Comparison of ENCODE assay signal across 9 cellular contexts in the genomic region with DNA sequence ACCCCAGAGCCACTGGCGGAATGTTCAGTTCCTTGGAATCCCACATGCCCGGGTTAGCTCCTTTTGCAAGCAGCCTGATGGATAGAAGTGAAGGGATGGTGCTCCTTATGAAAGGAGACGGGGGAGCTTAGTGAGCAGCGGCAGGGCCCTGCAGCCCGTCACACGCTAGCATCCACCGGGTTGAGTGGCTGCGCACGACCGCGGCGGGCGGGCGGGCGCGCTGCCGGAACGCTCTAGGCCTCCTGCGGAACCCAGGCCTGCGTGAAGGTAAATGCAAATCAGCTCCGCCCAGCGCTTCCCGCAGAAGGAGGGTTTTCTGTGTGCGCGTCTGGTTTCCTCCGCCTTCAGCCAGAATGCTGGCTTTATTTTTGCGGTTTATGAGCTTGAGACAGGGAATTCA. TPM values are rescaled to one million over a fixed set of nuclear protein-coding genes. Genes with fewer than 3 reads are reported as not detected.
DNase-seq lines count a peak whose midpoint lies in the region; ATAC-seq, FAIRE-seq and TF ChIP-seq lines count a peak whose summit lies in the region.
"Had no signal": no experiment of that assay in that cellular context is flagged by ENCODE, and none has a peak within 500 bp of the region (broad histone marks: within the 10 kb centered on the region; RNA-seq: fewer than 3 reads in every experiment).

No MANE protein-coding gene starts in this region.

- H3K4me1 ChIP-seq in K562 (replicated peaks in 1 of 2; ENCODE audit: control insufficient read depth in 2 of 2, insufficient read depth in 2 of 2, low read length in 2 of 2) (peaks cover 0 to 4% of the 10 kb centered on the region in 2 experiments; a peak in 1 of 5 replicates), mucosa of descending colon (ENCODE audit: low read depth) (no peaks in the 10 kb centered on the region), aorta (ENCODE audit: control insufficient read depth in 1 of 2, insufficient read depth in 2 of 2, low read length in 2 of 2) (no peaks in the 10 kb centered on the region), HepG2 (ENCODE audit: insufficient read depth, low read length) (no peaks in the 10 kb centered on the region)

- no peaks in the 10 kb centered on the region for H3K9me1 ChIP-seq in K562 (ENCODE audit: control insufficient read depth, insufficient read depth, low read length)

- 0 out of 2 replicates have a peak overlapping the region, but pooled peaks have one; percentile 19 for H2AFZ ChIP-seq in K562 (ENCODE audit: low read depth, low read length)
- no peak overlapping the region for H2AFZ ChIP-seq in HepG2 (ENCODE audit: low read length)

- peak; percentile 68 for DNase-seq in G401 (ENCODE audit: low spot score)
- peak; percentile 58 for DNase-seq in NCI-H526 treated with DMSO at 0.1 percent for 48 hours (lab: John Stamatoyannopoulos, UW)
- peak in 1 of 4 experiments; percentile 15 for DNase-seq in K562 (ENCODE audit: extremely low read depth in 1 of 4, low spot score in 3 of 4)
- peak; percentile 51 to 59 (median 56) for DNase-seq in mucosa of descending colon
- no peak for DNase-seq in aorta
- DNase-seq in NOMO-1 treated with DMSO at 0.1 percent for 48 hours (lab: John Stamatoyannopoulos, UW; ENCODE audit: unreplicated experiment): no peak
- no peak for DNase-seq in WERI-Rb-1
- DNase-seq in HepG2 (ENCODE audit: low spot score): no peak

- intact Hi-C loops in K562 (cut with micrococcal nuclease) (no loop called here), mucosa of descending colon (cut with DNase I, micrococcal nuclease) (loop anchor here in 1 of 2 donors (10.0 kb wide), 1 partner anchor 156 kb away; no protein-coding TSS in a partner anchor), aorta (cut with DNase I) (no loop called here), HepG2 (cut with micrococcal nuclease; ENCODE audit: unreplicated experiment) (no loop called here)

- TF ChIP-seq EP300 in K562 (IDR thresholded peaks at IDR 0.05; ENCODE audit: low read length): no peak
- no peak for TF ChIP-seq EP300 in HepG2 (IDR thresholded peaks at IDR 0.05; ENCODE audit: low read depth in 2 of 2, low read length in 2 of 2)
- TF ChIP-seq EP300 in HepG2 (CRISPR knock-in tag; IDR thresholded peaks at IDR 0.05; ENCODE audit: borderline replicate concordance): no peak

- no peak overlapping the region for H3K9ac ChIP-seq in K562 (ENCODE audit: insufficient read depth in 1 of 2, low read depth in 2 of 2, low read length in 2 of 2)
- H3K9ac ChIP-seq in HepG2 (ENCODE audit: insufficient read depth, low read depth, low read length): no peak overlapping the region

- TF ChIP-seq RAD21 in K562 (CRISPR knock-in tag; conservative IDR thresholded peaks at IDR 0.05 in 1 of 2, IDR thresholded peaks at IDR 0.05 in 1 of 2) (no peak), HepG2 (CRISPR knock-in tag; IDR thresholded peaks at IDR 0.05) (no peak)

- H3K9me3 ChIP-seq in K562 (replicated peaks; ENCODE audit: control insufficient read depth, insufficient read depth, low read depth, low read length): no peaks in the 10 kb centered on the region
- no peaks in the 10 kb centered on the region for H3K9me3 ChIP-seq in mucosa of descending colon
- no peaks in the 10 kb centered on the region for H3K9me3 ChIP-seq in aorta (ENCODE audit: control insufficient read depth, low read length)
- no peaks in the 10 kb centered on the region for H3K9me3 ChIP-seq in WERI-Rb-1 (ENCODE audit: severe bottlenecking)
- no peaks in the 10 kb centered on the region for H3K9me3 ChIP-seq in HepG2 (ENCODE audit: low read length)

- ATAC-seq in K562: peak; percentile 78
- ATAC-seq in mucosa of descending colon: peak; percentile 94
- ATAC-seq in aorta (ENCODE audit: low FRiP score): no peak
- ATAC-seq in HepG2: no peak

- H3K4me2 ChIP-seq in K562 (ENCODE audit: insufficient read depth, low read length): peak overlapping the region; percentile 28; the same call in 1 of the 2 replicates
- no peak overlapping the region for H3K4me2 ChIP-seq in HepG2 (ENCODE audit: low read depth, low read length)

- 3% methylated on average over 16 of the region's 27 CpGs for WGBS in K562 (ENCODE audit: insufficient coverage, low coverage, missing lambda C conversion rate)
- 12% methylated on average over 27 of the region's 27 CpGs for WGBS in aorta, 2 donors
- 77% methylated on average over 18 of the region's 27 CpGs for WGBS in HepG2 (ENCODE audit: low lambda C conversion rate)

- H4K20me1 ChIP-seq in K562 (replicated peaks; ENCODE audit: control insufficient read depth, insufficient read depth, low read length) (no peaks in the 10 kb centered on the region), HepG2 (ENCODE audit: insufficient read depth, low read length) (no peaks in the 10 kb centered on the region)

- no TSS peak for BruUV-seq in K562 (replicated peaks; lab: Mats Ljungman, UMichigan)
- BruUV-seq in HepG2 (replicated peaks; lab: Mats Ljungman, UMichigan): no TSS peak

- H3K27me3 ChIP-seq in K562 (ENCODE audit: control insufficient read depth in 2 of 2, insufficient read depth in 2 of 2, low read length in 2 of 2) (peaks cover 22 to 33% of the 10 kb centered on the region in 2 experiments; a peak in 4 of 5 replicates), aorta (ENCODE audit: control insufficient read depth in 1 of 2, insufficient read depth in 2 of 2, low read length in 1 of 2) (peaks cover 0 to 2% of the 10 kb centered on the region in 2 donors), WERI-Rb-1 (ENCODE audit: insufficient read depth, low read depth, severe bottlenecking) (peaks cover 9% of the 10 kb centered on the region), HepG2 (ENCODE audit: control insufficient read depth in 1 of 2, insufficient read depth in 2 of 2, low read length in 2 of 2) (peaks cover 1 to 36% of the 10 kb centered on the region in 2 experiments; a peak in 3 of 5 replicates)

- H3K4me3 ChIP-seq in K562: no peak overlapping the region
- no peak overlapping the region for H3K4me3 ChIP-seq in mucosa of descending colon
- H3K4me3 ChIP-seq in aorta (ENCODE audit: low read length in 2 of 2): no peak overlapping the region
- no peak overlapping the region for H3K4me3 ChIP-seq in WERI-Rb-1 (ENCODE audit: low read depth, low read length)
- no peak overlapping the region for H3K4me3 ChIP-seq in HepG2 (replicated peaks in 1 of 3; ENCODE audit: insufficient read depth in 1 of 3, low read depth in 2 of 3, low read length in 3 of 3)

- no peak overlapping the region for H3K27ac ChIP-seq in K562 (ENCODE audit: extremely low read depth, low read depth, low read length)
- H3K27ac ChIP-seq in aorta (ENCODE audit: low read depth in 1 of 2, low read length in 2 of 2): no peak overlapping the region
- H3K27ac ChIP-seq in WERI-Rb-1: no peak overlapping the region
- no peak overlapping the region for H3K27ac ChIP-seq in HepG2 (ENCODE audit: extremely low read length, insufficient read depth, low read length)

- H3K36me3 ChIP-seq in K562 (ENCODE audit: control insufficient read depth, insufficient read depth, low read length) (no peaks in the 10 kb centered on the region), mucosa of descending colon (ENCODE audit: low read depth) (no peaks in the 10 kb centered on the region), aorta (ENCODE audit: control insufficient read depth in 1 of 2, insufficient read depth in 2 of 2, low read length in 1 of 2) (no peaks in the 10 kb centered on the region), WERI-Rb-1 (no peaks in the 10 kb centered on the region), HepG2 (replicated peaks in 1 of 2; ENCODE audit: control insufficient read depth in 1 of 2, insufficient read depth in 2 of 2, low read length in 2 of 2) (no peaks in the 10 kb centered on the region)

- TF ChIP-seq POLR2A in K562 (conservative IDR thresholded peaks at IDR 0.05) (no peak), HepG2 (IDR thresholded peaks at IDR 0.05; ENCODE audit: insufficient read depth in 1 of 2, low read depth in 2 of 2, low read length in 2 of 2) (no peak)

- CTCF ChIA-PET in K562 (lab: Yijun Ruan, JAX; ENCODE audit: low intra/inter-chr PET ratio): no interaction called here
- CTCF ChIA-PET in HepG2 (lab: Yijun Ruan, JAX; ENCODE audit: low intra/inter-chr PET ratio, low total read pairs): no interaction called here

- in situ Hi-C loops in G401 (cut with HindIII; ENCODE audit: low sequenced_read_pairs): no loop called here
- in situ Hi-C loops in K562 (cut with MboI): loop anchor here (25.0 kb wide), 1 partner anchor 598 kb away; no protein-coding TSS in a partner anchor
- in situ Hi-C loops in HepG2 (cut with HindIII; ENCODE audit: extremely low pct_ligation_motif_present, low pct_unique_long_range_greater_than_20kb): no loop called here

- TF ChIP-seq CTCF in K562 (IDR thresholded peaks at IDR 0.05 in 2 of 3, conservative IDR thresholded peaks at IDR 0.05 in 1 of 3; ENCODE audit: insufficient read depth in 2 of 3, low read depth in 1 of 3, low read length in 3 of 3): no peak
- no peak for TF ChIP-seq CTCF in mucosa of descending colon (IDR thresholded peaks at IDR 0.05)
- no peak for TF ChIP-seq CTCF in WERI-Rb-1 (IDR thresholded peaks at IDR 0.05; ENCODE audit: low read depth, low read length)
- TF ChIP-seq CTCF in HepG2 (CRISPR knock-in tag; IDR thresholded peaks at IDR 0.05): no peak

- POLR2A ChIA-PET in K562 (lab: Yijun Ruan, JAX) (interaction anchor here (0.7 kb wide), 1 partner anchor 10 kb away, joined by 3 read pairs; no protein-coding TSS in a partner anchor), HepG2 (lab: Yijun Ruan, JAX) (no interaction called here)

- FAIRE-seq in K562 (lab: Jason Lieb, UNC) (no peak), HepG2 (lab: Jason Lieb, UNC) (no peak)
- FAIRE-seq: GM18507 had no signal

- H3K79me2 ChIP-seq in K562 (ENCODE audit: control insufficient read depth, insufficient read depth, low read length) (no peaks in the 10 kb centered on the region), HepG2 (ENCODE audit: insufficient read depth, low read length) (no peaks in the 10 kb centered on the region)

RNA-seq across cellular contexts. Expression of a gene that starts 19.8 kb away (rescaled TPM):
- total RNA-seq in G401 (2014; rRNA removed; shearing (Covaris generic)): not detected in 2 replicates
- not detected in 2 replicates for total RNA-seq in K562 (2011; cell fraction: chromatin; rRNA removed; ENCODE audit: low replicate concordance)
- not detected in 2 replicates for total RNA-seq in K562 (2011; cell fraction: nucleolus; rRNA removed)
- total RNA-seq in K562 (2011; cell fraction: nucleoplasm; rRNA removed): not detected in 2 replicates
- total RNA-seq in K562 (2014; rRNA removed) (not detected in 2 replicates), K562 (2014; rRNA removed; fragmentation: Illumina TruSeq; extraction: Trizol) (not detected in 2 replicates), K562 (2015; rRNA removed; fragmentation: Illumina TruSeq; extraction: Trizol) (not detected in 2 replicates), K562 (2021) (not detected in 2 replicates), mucosa of descending colon (not detected), aorta (not detected), HepG2 (2016; rRNA removed; fragmentation: Illumina TruSeq; extraction: Trizol) (not detected in 2 replicates)
- polyA plus RNA-seq in K562 (2011; rRNA removed) (not detected in 2 replicates), K562 (2014; fragmentation: Illumina TruSeq; extraction: Trizol) (not detected in 2 replicates), K562 (2014; fragmentation: Nextera tagmentation; extraction: Ambion mirVana) (not detected), K562 (2014; rRNA removed) (not detected in 2 replicates), aorta (not detected), HepG2 (2011; rRNA removed) (not detected in 2 replicates)
- polyA plus RNA-seq in K562 (2011; cell fraction: cytosol; rRNA removed): not detected in 2 replicates
- polyA plus RNA-seq in K562 (2011; cell fraction: nucleus; rRNA removed): not detected in 2 replicates
- not detected in 2 replicates for polyA plus RNA-seq in K562 (2012)
- polyA minus RNA-seq in K562 (2011; rRNA and poly(A)+ RNA removed): not detected in 2 replicates
- polyA minus RNA-seq in K562 (2011; cell fraction: cytosol; rRNA and poly(A)+ RNA removed): not detected in 2 replicates
- polyA minus RNA-seq in K562 (2011; cell fraction: nucleus; rRNA and poly(A)+ RNA removed): not detected in 2 replicates
- total RNA-seq in HepG2 (2016; cell fraction: cytosol; rRNA removed; fragmentation: Illumina TruSeq; extraction: Trizol; ENCODE audit: low read depth): not detected in 2 replicates
- not detected in 2 replicates for total RNA-seq in HepG2 (2016; cell fraction: insoluble cytoplasmic fraction; rRNA removed; fragmentation: Illumina TruSeq; extraction: Trizol)
- total RNA-seq in HepG2 (2016; cell fraction: membrane; rRNA removed; fragmentation: Illumina TruSeq; extraction: Trizol): not detected in 2 replicates
- not detected in 2 replicates for total RNA-seq in HepG2 (2016; cell fraction: nucleus; rRNA removed; fragmentation: Illumina TruSeq; extraction: Trizol)
- not detected in 2 replicates for polyA plus RNA-seq in HepG2 (2011; cell fraction: cytosol; rRNA removed)
- polyA plus RNA-seq in HepG2 (2011; cell fraction: nucleus; rRNA removed): not detected in 2 replicates
- not detected in 2 replicates for polyA plus RNA-seq in HepG2 (2012)
- polyA plus RNA-seq in HepG2 (2016; cell fraction: cytosol; fragmentation: Illumina TruSeq; extraction: Trizol; ENCODE audit: low read depth): not detected in 2 replicates
- not detected in 2 replicates for polyA plus RNA-seq in HepG2 (2016; cell fraction: insoluble cytoplasmic fraction; fragmentation: Illumina TruSeq; extraction: Trizol; ENCODE audit: low read depth)
- polyA plus RNA-seq in HepG2 (2016; cell fraction: membrane; fragmentation: Illumina TruSeq; extraction: Trizol; ENCODE audit: low read depth): not detected in 2 replicates
- not detected in 2 replicates for polyA plus RNA-seq in HepG2 (2016; cell fraction: nucleus; fragmentation: Illumina TruSeq; extraction: Trizol; ENCODE audit: insufficient read depth, low read depth)
- not detected in 2 replicates for polyA minus RNA-seq in HepG2 (2011; rRNA and poly(A)+ RNA removed; ENCODE audit: low replicate concordance)
- polyA minus RNA-seq in HepG2 (2011; cell fraction: cytosol; rRNA and poly(A)+ RNA removed): not detected in 2 replicates
- polyA minus RNA-seq in HepG2 (2011; cell fraction: nucleus; rRNA and poly(A)+ RNA removed): not detected in 2 replicates

RNA-seq across cellular contexts. Expression of a gene that starts 47.4 kb away (rescaled TPM):
- total RNA-seq in G401 (2014; rRNA removed; shearing (Covaris generic)): 40.7 and 69.8 TPM in 2 replicates
- total RNA-seq in K562 (2011; cell fraction: chromatin; rRNA removed; ENCODE audit: low replicate concordance): 3.5 and 7.0 TPM in 2 replicates
- total RNA-seq in K562 (2011; cell fraction: nucleolus; rRNA removed): 1.7 and 2.9 TPM in 2 replicates
- 3.9 and 8.0 TPM in 2 replicates for total RNA-seq in K562 (2011; cell fraction: nucleoplasm; rRNA removed)
- total RNA-seq in K562 (2014; rRNA removed) (18.8 and 19.3 TPM in 2 replicates), K562 (2014; rRNA removed; fragmentation: Illumina TruSeq; extraction: Trizol) (35.1 and 41.7 TPM in 2 replicates), K562 (2015; rRNA removed; fragmentation: Illumina TruSeq; extraction: Trizol) (33.4 and 36.9 TPM in 2 replicates), K562 (2021) (21.6 and 22.1 TPM in 2 replicates), mucosa of descending colon (10 to 100 TPM; 12.1 to 18.3 (median 17.7) TPM), aorta (10 to 100 TPM; 20.0 to 23.5 TPM), HepG2 (2016; rRNA removed; fragmentation: Illumina TruSeq; extraction: Trizol) (12.6 and 20.2 TPM in 2 replicates)
- polyA plus RNA-seq in K562 (2011; rRNA removed) (18.5 and 28.5 TPM in 2 replicates), K562 (2014; fragmentation: Illumina TruSeq; extraction: Trizol) (33.2 and 39.8 TPM in 2 replicates), K562 (2014; fragmentation: Nextera tagmentation; extraction: Ambion mirVana) (10 to 100 TPM; 22.0 to 30.2 TPM), K562 (2014; rRNA removed) (29.8 and 32.1 TPM in 2 replicates), aorta (10 to 100 TPM; 17.9 to 22.2 TPM), HepG2 (2011; rRNA removed) (5.2 and 6.5 TPM in 2 replicates)
- polyA plus RNA-seq in K562 (2011; cell fraction: cytosol; rRNA removed): 2.9 and 7.9 TPM in 2 replicates
- 3.1 and 3.7 TPM in 2 replicates for polyA plus RNA-seq in K562 (2011; cell fraction: nucleus; rRNA removed)
- polyA plus RNA-seq in K562 (2012): 27.6 and 38.2 TPM in 2 replicates
- 12.8 and 13.2 TPM in 2 replicates for polyA minus RNA-seq in K562 (2011; rRNA and poly(A)+ RNA removed)
- 4.3 and 6.9 TPM in 2 replicates for polyA minus RNA-seq in K562 (2011; cell fraction: cytosol; rRNA and poly(A)+ RNA removed)
- 4.3 and 6.6 TPM in 2 replicates for polyA minus RNA-seq in K562 (2011; cell fraction: nucleus; rRNA and poly(A)+ RNA removed)
- 2.4 and 2.6 TPM in 2 replicates for total RNA-seq in HepG2 (2016; cell fraction: cytosol; rRNA removed; fragmentation: Illumina TruSeq; extraction: Trizol; ENCODE audit: low read depth)
- total RNA-seq in HepG2 (2016; cell fraction: insoluble cytoplasmic fraction; rRNA removed; fragmentation: Illumina TruSeq; extraction: Trizol): 11.6 and 19.3 TPM in 2 replicates
- 5.3 and 7.5 TPM in 2 replicates for total RNA-seq in HepG2 (2016; cell fraction: membrane; rRNA removed; fragmentation: Illumina TruSeq; extraction: Trizol)
- total RNA-seq in HepG2 (2016; cell fraction: nucleus; rRNA removed; fragmentation: Illumina TruSeq; extraction: Trizol): 8.9 and 9.5 TPM in 2 replicates
- polyA plus RNA-seq in HepG2 (2011; cell fraction: cytosol; rRNA removed): 2.2 and 4.3 TPM in 2 replicates
- 1.3 and 2.2 TPM in 2 replicates for polyA plus RNA-seq in HepG2 (2011; cell fraction: nucleus; rRNA removed)
- polyA plus RNA-seq in HepG2 (2012): 12.3 and 12.8 TPM in 2 replicates
- 2.4 and 3.0 TPM in 2 replicates for polyA plus RNA-seq in HepG2 (2016; cell fraction: cytosol; fragmentation: Illumina TruSeq; extraction: Trizol; ENCODE audit: low read depth)
- 27.3 and 29.1 TPM in 2 replicates for polyA plus RNA-seq in HepG2 (2016; cell fraction: insoluble cytoplasmic fraction; fragmentation: Illumina TruSeq; extraction: Trizol; ENCODE audit: low read depth)
- polyA plus RNA-seq in HepG2 (2016; cell fraction: membrane; fragmentation: Illumina TruSeq; extraction: Trizol; ENCODE audit: low read depth): 6.5 and 7.9 TPM in 2 replicates
- 19.4 and 20.6 TPM in 2 replicates for polyA plus RNA-seq in HepG2 (2016; cell fraction: nucleus; fragmentation: Illumina TruSeq; extraction: Trizol; ENCODE audit: insufficient read depth, low read depth)
- polyA minus RNA-seq in HepG2 (2011; rRNA and poly(A)+ RNA removed; ENCODE audit: low replicate concordance): 0.98 and 1.6 TPM in 2 replicates
- 3.0 and 4.1 TPM in 2 replicates for polyA minus RNA-seq in HepG2 (2011; cell fraction: cytosol; rRNA and poly(A)+ RNA removed)
- 6.2 and 9.3 TPM in 2 replicates for polyA minus RNA-seq in HepG2 (2011; cell fraction: nucleus; rRNA and poly(A)+ RNA removed)

Comparison
In these comparisons a context has a peak if more than half of its experiments do, and no peak if none do; other contexts are left out.
1. DNase-seq: peak in G401 (single experiment), NCI-H526 treated with DMSO at 0.1 percent for 48 hours (single experiment) and mucosa of descending colon (3 of 3); none in aorta (0 of 2), NOMO-1 treated with DMSO at 0.1 percent for 48 hours (single experiment), WERI-Rb-1 (single experiment) and HepG2 (single experiment).
2. ATAC-seq: peak in K562 (single experiment) and mucosa of descending colon (single experiment); none in aorta (single experiment) and HepG2 (single experiment).